Comparison of ENCODE assay signal across 12 cellular contexts in the genomic region with DNA sequence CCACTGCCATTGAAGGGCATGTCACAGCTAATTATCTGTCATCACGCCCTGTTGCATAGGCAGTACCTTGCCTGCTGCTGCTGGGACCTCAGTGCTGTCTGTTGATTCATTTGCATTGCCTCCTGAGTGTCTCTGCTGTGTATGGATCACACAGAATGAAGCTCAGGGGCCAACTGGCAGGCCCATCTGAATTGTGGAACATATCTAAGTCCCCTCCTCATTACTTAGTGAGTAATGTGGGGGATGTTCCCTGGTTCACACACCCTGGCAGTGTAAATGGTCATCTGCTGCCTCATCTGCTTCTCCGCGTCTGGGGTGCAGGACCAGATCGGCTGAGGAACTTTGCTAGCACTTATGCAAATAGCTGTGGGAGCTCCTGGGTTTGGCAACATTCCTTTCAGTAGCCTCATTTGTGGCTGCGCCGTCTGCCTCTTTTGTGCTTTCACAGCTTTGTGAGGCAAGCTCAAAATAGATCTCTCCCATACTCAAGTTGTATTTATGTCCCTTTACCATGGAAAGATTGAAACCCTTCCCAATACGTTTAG. TPM values are rescaled to one million over a fixed set of nuclear protein-coding genes. Genes with fewer than 3 reads are reported as not detected.
DNase-seq lines count a peak whose midpoint lies in the region; ATAC-seq, FAIRE-seq and TF ChIP-seq lines count a peak whose summit lies in the region.
"Had no signal": no experiment of that assay in that cellular context is flagged by ENCODE, and none has a peak within 500 bp of the region (broad histone marks: within the 10 kb centered on the region; RNA-seq: fewer than 3 reads in every experiment).

No MANE protein-coding gene starts in this region.

- H3K27ac ChIP-seq in astrocyte (ENCODE audit: low read depth, low read length) (peak overlapping the region; percentile 49), iPS DF 6.9 (ENCODE audit: low read length) (no peak overlapping the region)
- H3K27ac ChIP-seq: PC-9, stomach had no signal

- WGBS in iPS DF 6.9 (ENCODE audit: insufficient coverage, insufficient read length): no CpG with 5 or more reads among the region's 7 CpGs

- ATAC-seq in stimulated activated memory B cell treated with anti-CD40 and anti-IgM and Interleukin-4, amounts not matched to agents 10 μg/mL and 1 μg/mL and 100 μg/mL, for 72 hours: peak; percentile 27
- ATAC-seq in GM18868 (IDR thresholded peaks at IDR 0.05; ENCODE audit: unreplicated experiment): no peak

- DNase-seq in NCI-H2171 treated with DMSO at 0.1 percent for 48 hours (lab: John Stamatoyannopoulos, UW) (peak; percentile 79), NCI-H2171 (lab: John Stamatoyannopoulos, UW) (no peak), astrocyte (ENCODE audit: low read depth) (peak; percentile 90), iPS DF 6.9 (ENCODE audit: low read depth, low spot score) (peak; percentile 37), OCI-M1 (lab: John Stamatoyannopoulos, UW) (no peak), GM20000 (ENCODE audit: low spot score) (no peak)
- DNase-seq: 8988T; stimulated activated CD4-positive, alpha-beta T cell treated with anti-CD3 and anti-CD28 coated beads, Interleukin-12 subunit alpha, Interleukin-12 subunit beta, amount 100 ng/mL, for 4 hours; stomach had no signal

- H3K4me2 ChIP-seq in astrocyte (ENCODE audit: low read length): peak overlapping the region; percentile 64
- H3K4me2 ChIP-seq: PC-9 had no signal

- H3K4me1 Mint-ChIP-seq in astrocyte (ENCODE audit: low read depth, unreplicated experiment): peaks cover 26% of the 10 kb centered on the region
- H3K4me1 Mint-ChIP-seq in stimulated activated memory B cell treated with anti-CD40 and anti-IgM and Interleukin-4, amounts not matched to agents 10 μg/mL and 1 μg/mL and 100 μg/mL, for 72 hours: no peaks in the 10 kb centered on the region

- peak overlapping the region; percentile 40 for H3K4me3 Mint-ChIP-seq in astrocyte (ENCODE audit: unreplicated experiment)
- H3K4me3 Mint-ChIP-seq in stimulated activated memory B cell treated with anti-CD40 and anti-IgM and Interleukin-4, amounts not matched to agents 10 μg/mL and 1 μg/mL and 100 μg/mL, for 72 hours: no peak overlapping the region

- H3K27ac Mint-ChIP-seq in astrocyte (ENCODE audit: unreplicated experiment): peak overlapping the region; percentile 95
- H3K27ac Mint-ChIP-seq in stimulated activated memory B cell treated with anti-CD40 and anti-IgM and Interleukin-4, amounts not matched to agents 10 μg/mL and 1 μg/mL and 100 μg/mL, for 72 hours: no peak overlapping the region

- H3K36me3 Mint-ChIP-seq in astrocyte (ENCODE audit: low read depth, unreplicated experiment): no peaks in the 10 kb centered on the region
- H3K36me3 Mint-ChIP-seq in stimulated activated memory B cell treated with anti-CD40 and anti-IgM and Interleukin-4, amounts not matched to agents 10 μg/mL and 1 μg/mL and 100 μg/mL, for 72 hours: no peaks in the 10 kb centered on the region

- H3K27me3 ChIP-seq in astrocyte (ENCODE audit: insufficient read depth, low read length) (no peaks in the 10 kb centered on the region), iPS DF 6.9 (ENCODE audit: control insufficient read depth, insufficient read depth, low read length) (no peaks in the 10 kb centered on the region)
- H3K27me3 ChIP-seq: stomach had no signal

- TF ChIP-seq CTCF in astrocyte (IDR thresholded peaks at IDR 0.05; ENCODE audit: insufficient read depth, low read depth, low read length): no peak
- no peak for TF ChIP-seq CTCF in GM20000 (IDR thresholded peaks at IDR 0.05; ENCODE audit: extremely low read depth, missing control alignments)

- H4K20me1 ChIP-seq in astrocyte (ENCODE audit: insufficient read depth, low read length): no peaks in the 10 kb centered on the region

- FAIRE-seq in astrocyte (lab: Jason Lieb, UNC): no peak

- no peaks in the 10 kb centered on the region for H3K27me3 Mint-ChIP-seq in astrocyte (ENCODE audit: low read depth, unreplicated experiment)
- no peaks in the 10 kb centered on the region for H3K27me3 Mint-ChIP-seq in stimulated activated memory B cell treated with anti-CD40 and anti-IgM and Interleukin-4, amounts not matched to agents 10 μg/mL and 1 μg/mL and 100 μg/mL, for 72 hours

- peak overlapping the region; percentile 66 for H2AFZ ChIP-seq in astrocyte (ENCODE audit: low read depth, low read length)
- H2AFZ ChIP-seq: PC-9 had no signal

- H3K9me3 ChIP-seq in astrocyte (ENCODE audit: insufficient read depth, low read depth, low read length): no peaks in the 10 kb centered on the region
- H3K9me3 ChIP-seq in iPS DF 6.9 (ENCODE audit: control insufficient read depth, insufficient read depth, low read length): no peaks in the 10 kb centered on the region
- H3K9me3 ChIP-seq: stomach had no signal

- no peaks in the 10 kb centered on the region for H3K9me3 Mint-ChIP-seq in astrocyte (ENCODE audit: unreplicated experiment)
- peaks cover 4% of the 10 kb centered on the region for H3K9me3 Mint-ChIP-seq in stimulated activated memory B cell treated with anti-CD40 and anti-IgM and Interleukin-4, amounts not matched to agents 10 μg/mL and 1 μg/mL and 100 μg/mL, for 72 hours

- no peaks in the 10 kb centered on the region for H3K36me3 ChIP-seq in astrocyte (ENCODE audit: insufficient read depth, low read length)
- H3K36me3 ChIP-seq in iPS DF 6.9 (ENCODE audit: control insufficient read depth, insufficient read depth, low read length): no peaks in the 10 kb centered on the region
- H3K36me3 ChIP-seq: stomach had no signal

- H3K9ac ChIP-seq in astrocyte (ENCODE audit: low read length): peak overlapping the region; percentile 47

- H3K4me1 ChIP-seq in astrocyte (ENCODE audit: insufficient read depth, low read length) (peaks cover 12% of the 10 kb centered on the region), iPS DF 6.9 (ENCODE audit: control insufficient read depth, insufficient read depth, low read length) (peaks cover 3% of the 10 kb centered on the region; the same call in 1 of the 2 replicates)
- H3K4me1 ChIP-seq: stomach had no signal

- no peaks in the 10 kb centered on the region for H3K79me2 ChIP-seq in astrocyte (ENCODE audit: insufficient read depth, low read length)

- H3K4me3 ChIP-seq in astrocyte (ENCODE audit: insufficient read depth, low read depth, low read length) (peak overlapping the region; percentile 3), iPS DF 6.9 (ENCODE audit: low read length) (no peak overlapping the region)
- H3K4me3 ChIP-seq: PC-9, stomach had no signal

RNA-seq across cellular contexts. Expression of a gene that starts 25.4 kb away (rescaled TPM):
- total RNA-seq in astrocyte: 0.26 and 0.73 TPM in 2 replicates
- total RNA-seq: PC-9 had no signal

RNA-seq across cellular contexts. Expression of a gene that starts 56.3 kb away (rescaled TPM):
- 9.0 and 13.3 TPM in 2 replicates for total RNA-seq in astrocyte

Comparison
In these comparisons a context has a peak if more than half of its experiments do, and no peak if none do; other contexts are left out.
1. DNase-seq: peak in NCI-H2171 treated with DMSO at 0.1 percent for 48 hours (single experiment), astrocyte (single experiment) and iPS DF 6.9 (single experiment); none in NCI-H2171 (single experiment), OCI-M1 (single experiment) and GM20000 (single experiment).